In the genomic region with DNA sequence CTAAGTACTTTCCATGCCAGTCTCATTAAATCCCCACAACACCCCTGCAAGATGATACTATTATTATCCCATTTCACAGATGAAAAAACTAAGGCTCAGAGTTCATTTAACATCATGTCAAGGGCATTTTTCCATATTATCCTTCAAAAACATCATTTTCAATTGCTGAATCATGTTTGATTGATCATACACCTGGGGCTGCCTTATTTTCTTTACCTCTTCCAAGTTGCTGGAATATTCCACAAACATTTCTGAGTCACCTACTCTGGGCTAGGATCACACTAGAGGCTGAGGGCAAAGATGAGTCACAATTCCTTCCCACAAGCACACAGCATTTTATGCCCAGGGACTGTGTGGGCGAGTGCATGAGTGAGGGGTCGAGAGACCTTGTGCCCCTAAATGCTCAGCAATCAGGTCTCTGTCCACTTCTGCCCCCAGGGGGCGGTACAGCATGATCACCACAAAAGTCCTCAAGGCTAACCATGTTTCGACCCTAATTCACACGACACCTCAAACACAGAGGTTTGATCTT, we compare ENCODE assay signal across 8 cellular contexts. TPM values are rescaled to one million over a fixed set of nuclear protein-coding genes. Genes with fewer than 3 reads are reported as not detected.
A peak's percentile ranks its signal among the peaks of the same experiment; 100 is the strongest.
DNase-seq lines count a peak whose midpoint lies in the region; ATAC-seq and TF ChIP-seq lines count a peak whose summit lies in the region.

No MANE protein-coding gene starts in this region.

- no peak for TF ChIP-seq EP300 in gastroesophageal sphincter (IDR thresholded peaks at IDR 0.05)

- no peak overlapping the region for H3K9ac ChIP-seq in MM.1S (ENCODE audit: low read length)

- 0 out of 2 replicates have a peak, but pooled peaks cover 5% of the 10 kb centered on the region for H3K79me2 ChIP-seq in MM.1S (ENCODE audit: low read length)

- H2AFZ ChIP-seq in MM.1S (ENCODE audit: low read length), result no peak overlapping the region

- H3K27me3 ChIP-seq in GM06990 (replicated peaks; ENCODE audit: control insufficient read depth, insufficient read depth, low read length), result no peaks in the 10 kb centered on the region
- H3K27me3 ChIP-seq in MM.1S (replicated peaks; ENCODE audit: insufficient read depth, low read length), result no peaks in the 10 kb centered on the region
- peaks cover 12% of the 10 kb centered on the region for H3K27me3 ChIP-seq in gastroesophageal sphincter

- TF ChIP-seq POLR2A in gastroesophageal sphincter (IDR thresholded peaks at IDR 0.05), result no peak

- H3K27ac ChIP-seq in MM.1S (ENCODE audit: low read length) (no peak overlapping the region), gastroesophageal sphincter (no peak overlapping the region)

- H3K4me3 ChIP-seq in GM06990 (replicated peaks; ENCODE audit: low read depth, low read length) (no peak overlapping the region), MM.1S (ENCODE audit: low read length) (no peak overlapping the region), gastroesophageal sphincter (no peak overlapping the region)

- peaks cover 19% of the 10 kb centered on the region for H3F3A ChIP-seq in MM.1S (ENCODE audit: insufficient read depth, low read length)

- no peaks in the 10 kb centered on the region for H4K20me1 ChIP-seq in MM.1S (ENCODE audit: insufficient read depth, low read length)

- H3K4me1 ChIP-seq in MM.1S (ENCODE audit: low read length) (peaks cover 14% of the 10 kb centered on the region), gastroesophageal sphincter (peaks cover 0 to 17% (median 0%) of the 10 kb centered on the region in 3 donors)

- H3K9me2 ChIP-seq in MM.1S (replicated peaks; ENCODE audit: insufficient read depth, low read length), result no peaks in the 10 kb centered on the region

- WGBS in gastroesophageal sphincter (ENCODE audit: low coverage in 1 of 2), 2 donors, result 67 to 73% methylated on average over 2 to 4 of the region's 5 CpGs

- H3K4me2 ChIP-seq in MM.1S (ENCODE audit: low read depth, low read length), result no peak overlapping the region

- peak; percentile 39 for TF ChIP-seq CTCF in GM06990 (IDR thresholded peaks at IDR 0.05; ENCODE audit: insufficient read depth, low read length, poor library complexity, severe bottlenecking)
- TF ChIP-seq CTCF in MM.1S (IDR thresholded peaks at IDR 0.05; ENCODE audit: low read length), result peak; percentile 42
- peak in 3 of 4 experiments; percentile 14 to 51 (median 29) for TF ChIP-seq CTCF in gastroesophageal sphincter (IDR thresholded peaks at IDR 0.05)

- H3K9me3 ChIP-seq in MM.1S (replicated peaks; ENCODE audit: insufficient read depth, low read length) (no peaks in the 10 kb centered on the region), gastroesophageal sphincter (no peaks in the 10 kb centered on the region)

- no peak for DNase-seq in GM06990 (ENCODE audit: extremely low read depth, insufficient read length)
- DNase-seq in MM.1S, result no peak
- DNase-seq in activated T-cell treated with anti-CD3 and anti-CD28 coated beads, Interleukin-2, amount 50 U/mL, for 1 hour, result peak; percentile 60
- DNase-seq in stimulated activated CD8-positive, alpha-beta memory T cell treated with anti-CD3 and anti-CD28 coated beads, Interleukin-4, amount 100 ng/mL, for 4 hours (ENCODE audit: low read depth in 2 of 2, low spot score in 1 of 2), result peak; percentile 40 to 57
- DNase-seq in NCI-H2029 (lab: John Stamatoyannopoulos, UW), result no peak

- ATAC-seq in gastroesophageal sphincter (no peak), HG02981 (IDR thresholded peaks at IDR 0.05; ENCODE audit: unreplicated experiment) (no peak), HG03521 (IDR thresholded peaks at IDR 0.05; ENCODE audit: unreplicated experiment) (no peak)

- H3K36me3 ChIP-seq in GM06990 (ENCODE audit: control insufficient read depth, insufficient read depth, low read length), result no peaks in the 10 kb centered on the region
- no peaks in the 10 kb centered on the region for H3K36me3 ChIP-seq in MM.1S (replicated peaks; ENCODE audit: insufficient read depth, low read length)
- no peaks in the 10 kb centered on the region for H3K36me3 ChIP-seq in gastroesophageal sphincter

RNA-seq across cellular contexts. Expression of gene TMEM119, which starts 14.1 kb away (rescaled TPM):
- total RNA-seq in gastroesophageal sphincter, result 1 to 10 TPM; 2.3 to 5.9 (median 4.5) TPM

RNA-seq across cellular contexts. Expression of gene SELPLG, which starts 21.7 kb away (rescaled TPM):
- total RNA-seq in gastroesophageal sphincter, result 10 to 100 TPM in 1 of 4 donors, 1 to 10 TPM in 3; 3.6 to 12.4 (median 5.5) TPM

RNA-seq across cellular contexts. Expression of gene ISCU, which starts 49.6 kb away (rescaled TPM):
- total RNA-seq in gastroesophageal sphincter, result 100 to 1,000 TPM; 220 to 299 (median 247) TPM

RNA-seq across cellular contexts. Expression of gene SART3, which starts 51.0 kb away (rescaled TPM):
- total RNA-seq in gastroesophageal sphincter, result 10 to 100 TPM; 28.7 to 71.8 (median 53.2) TPM

Comparison
In these comparisons a context has a peak if more than half of its experiments do, and no peak if none do; other contexts are left out.
1. DNase-seq: peak in activated T-cell treated with anti-CD3 and anti-CD28 coated beads, Interleukin-2, amount 50 U/mL, for 1 hour (single experiment) and stimulated activated CD8-positive, alpha-beta memory T cell treated with anti-CD3 and anti-CD28 coated beads, Interleukin-4, amount 100 ng/mL, for 4 hours (2 of 2); none in GM06990 (single experiment), MM.1S (single experiment) and NCI-H2029 (single experiment).
2. Peak in every context shown above with its lines, with median percentiles within 50 percentile points of each other: CTCF ChIP-seq.